In genomic region chr6:20711518-20711917, GRCh38 we compare ENCODE assay signal across 1 cellular context.
TF ChIP-seq lines count a peak whose summit lies in the region.

No MANE protein-coding gene starts in this region.

TF ChIP-seq in IMR-90, 13 proteins besides CTCF, POLR2A, EP300 and RAD21 (continued from another document):
- TF ChIP-seq RCOR1 (IDR thresholded peaks at IDR 0.05; ENCODE audit: insufficient replicate concordance, low read length) (no peak), RFX5 (IDR thresholded peaks at IDR 0.05; ENCODE audit: low read depth, low read length) (no peak), MAZ (IDR thresholded peaks at IDR 0.05; ENCODE audit: borderline replicate concordance, low read depth, low read length) (no peak)
- TF ChIP-seq, protein P1, sequence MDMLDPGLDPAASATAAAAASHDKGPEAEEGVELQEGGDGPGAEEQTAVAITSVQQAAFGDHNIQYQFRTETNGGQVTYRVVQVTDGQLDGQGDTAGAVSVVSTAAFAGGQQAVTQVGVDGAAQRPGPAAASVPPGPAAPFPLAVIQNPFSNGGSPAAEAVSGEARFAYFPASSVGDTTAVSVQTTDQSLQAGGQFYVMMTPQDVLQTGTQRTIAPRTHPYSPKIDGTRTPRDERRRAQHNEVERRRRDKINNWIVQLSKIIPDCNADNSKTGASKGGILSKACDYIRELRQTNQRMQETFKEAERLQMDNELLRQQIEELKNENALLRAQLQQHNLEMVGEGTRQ (IDR thresholded peaks at IDR 0.05; ENCODE audit: low read depth, low read length) = no peak
